23 cellular contexts compared by ENCODE assay signal in genomic region chr9:108443278-108443633, GRCh38.
DNase-seq lines count a peak whose midpoint lies in the region; ATAC-seq and TF ChIP-seq lines count a peak whose summit lies in the region.
"Had no signal": no experiment of that assay in that cellular context is flagged by ENCODE, and none has a peak within 500 bp of the region (broad histone marks: within the 10 kb centered on the region; RNA-seq: fewer than 3 reads in every experiment).

No MANE protein-coding gene starts in this region.

- CTCF ChIA-PET in BJ (lab: Yijun Ruan, JAX), result interaction anchor here (3.7 kb wide), 1 partner anchor 122 kb away, joined by 22 read pairs; no protein-coding TSS in a partner anchor

- H3K4me3 Mint-ChIP-seq in glutamatergic neuron (ENCODE audit: unreplicated experiment), result no peak overlapping the region
- H3K4me3 Mint-ChIP-seq in activated T-cell treated with anti-CD3 and anti-CD28 coated beads, Interleukin-2, amount 50 U/mL, for 4 hours, result no peak overlapping the region
- H3K4me3 Mint-ChIP-seq: activated naive CD4-positive, alpha-beta T cell treated with anti-CD3 and anti-CD28 coated beads, Interleukin-2, amount 10 ng/mL, durations not matched to agents 7 days and 5 days; memory B cell; natural killer cell; stimulated activated memory B cell treated with anti-CD40 and anti-IgM and Interleukin-4, amounts not matched to agents 10 μg/mL and 1 μg/mL and 100 μg/mL, for 72 hours; T-cell had no signal

- H3K27me3 Mint-ChIP-seq in glutamatergic neuron (ENCODE audit: unreplicated experiment), result no peaks in the 10 kb centered on the region
- no peaks in the 10 kb centered on the region for H3K27me3 Mint-ChIP-seq in activated T-cell treated with anti-CD3 and anti-CD28 coated beads, Interleukin-2, amount 50 U/mL, for 4 hours (ENCODE audit: low read depth)
- H3K27me3 Mint-ChIP-seq: activated naive CD4-positive, alpha-beta T cell treated with anti-CD3 and anti-CD28 coated beads, Interleukin-2, amount 10 ng/mL, durations not matched to agents 7 days and 5 days; memory B cell; stimulated activated memory B cell treated with anti-CD40 and anti-IgM and Interleukin-4, amounts not matched to agents 10 μg/mL and 1 μg/mL and 100 μg/mL, for 72 hours; T-cell had no signal

- ATAC-seq in activated T-cell treated with anti-CD3 and anti-CD28 coated beads, Interleukin-2, amount 50 U/mL, for 4 hours, result no peak
- no peak for ATAC-seq in gastrocnemius medialis
- ATAC-seq: natural killer cell; stimulated activated memory B cell treated with anti-CD40 and anti-IgM and Interleukin-4, amounts not matched to agents 10 μg/mL and 1 μg/mL and 100 μg/mL, for 72 hours; T-cell; upper lobe of right lung had no signal

- H3K9me3 ChIP-seq in sigmoid colon (no peaks in the 10 kb centered on the region), thyroid gland (no peaks in the 10 kb centered on the region), gastrocnemius medialis (no peaks in the 10 kb centered on the region)
- H3K9me3 ChIP-seq: colonic mucosa, prostate gland, upper lobe of right lung had no signal

- 51 to 61% methylated on average over 3 of the region's 3 CpGs for WGBS in sigmoid colon, 2 donors
- WGBS in thyroid gland, 2 donors, result 63 to 69% methylated on average over 3 of the region's 3 CpGs

- no peaks in the 10 kb centered on the region for H3K36me3 ChIP-seq in BJ (ENCODE audit: control insufficient read depth, insufficient read depth, low read length)
- H3K36me3 ChIP-seq in sigmoid colon, result no peaks in the 10 kb centered on the region
- no peaks in the 10 kb centered on the region for H3K36me3 ChIP-seq in thyroid gland
- no peaks in the 10 kb centered on the region for H3K36me3 ChIP-seq in gastrocnemius medialis
- H3K36me3 ChIP-seq: colonic mucosa, prostate gland, upper lobe of right lung had no signal

- in situ Hi-C loops in gastrocnemius medialis (cut with MboI; ENCODE audit: low sequenced_read_pairs in 4 of 4), result no loop called here

- H3K4me1 ChIP-seq in sigmoid colon (peaks cover 0 to 20% (median 16%) of the 10 kb centered on the region in 4 donors), thyroid gland (no peaks in the 10 kb centered on the region), gastrocnemius medialis (no peaks in the 10 kb centered on the region)
- H3K4me1 ChIP-seq: colonic mucosa, prostate gland, upper lobe of right lung had no signal

- no peaks in the 10 kb centered on the region for H3K36me3 Mint-ChIP-seq in glutamatergic neuron (ENCODE audit: unreplicated experiment)
- no peaks in the 10 kb centered on the region for H3K36me3 Mint-ChIP-seq in activated T-cell treated with anti-CD3 and anti-CD28 coated beads, Interleukin-2, amount 50 U/mL, for 4 hours (ENCODE audit: insufficient read depth)
- H3K36me3 Mint-ChIP-seq: activated naive CD4-positive, alpha-beta T cell treated with anti-CD3 and anti-CD28 coated beads, Interleukin-2, amount 10 ng/mL, durations not matched to agents 7 days and 5 days; memory B cell; natural killer cell; stimulated activated memory B cell treated with anti-CD40 and anti-IgM and Interleukin-4, amounts not matched to agents 10 μg/mL and 1 μg/mL and 100 μg/mL, for 72 hours; T-cell had no signal

- H3K27ac Mint-ChIP-seq in glutamatergic neuron (ENCODE audit: unreplicated experiment), result no peak overlapping the region
- H3K27ac Mint-ChIP-seq: activated naive CD4-positive, alpha-beta T cell treated with anti-CD3 and anti-CD28 coated beads, Interleukin-2, amount 10 ng/mL, durations not matched to agents 7 days and 5 days; memory B cell; natural killer cell; stimulated activated memory B cell treated with anti-CD40 and anti-IgM and Interleukin-4, amounts not matched to agents 10 μg/mL and 1 μg/mL and 100 μg/mL, for 72 hours; T-cell had no signal

- no peak for TF ChIP-seq EP300 in sigmoid colon (IDR thresholded peaks at IDR 0.05)

- TF ChIP-seq POLR2A in sigmoid colon (IDR thresholded peaks at IDR 0.05), result no peak
- TF ChIP-seq POLR2A in thyroid gland (IDR thresholded peaks at IDR 0.05), result no peak
- no peak for TF ChIP-seq POLR2A in gastrocnemius medialis (IDR thresholded peaks at IDR 0.05)

- peak; percentile 26 for DNase-seq in BJ (ENCODE audit: low read depth)
- peak; percentile 80 for DNase-seq in fibroblast of mammary gland (ENCODE audit: low read depth)
- DNase-seq in sigmoid colon, result no peak
- DNase-seq in thyroid gland, result no peak
- no peak for DNase-seq in glutamatergic neuron
- no peak for DNase-seq in activated T-cell treated with anti-CD3 and anti-CD28 coated beads, Interleukin-2, amount 50 U/mL, for 4 hours
- DNase-seq in gastrocnemius medialis, result no peak
- DNase-seq: activated naive CD4-positive, alpha-beta T cell treated with anti-CD3 and anti-CD28 coated beads, Interleukin-2, amount 10 ng/mL, durations not matched to agents 7 days and 5 days; activated T-cell treated with anti-CD3 and anti-CD28 coated beads for 4 hours; colonic mucosa; COR-L47; GOT3; MM.1S; natural killer cell; NCI-H1694; NK-92 treated with Interleukin-12 subunit alpha and Interleukin-12 subunit beta, amount 100 ng/mL, for 24 hours; RPMI8226; T-cell; upper lobe of right lung had no signal

- intact Hi-C loops in sigmoid colon (cut with DNase I), result no loop called here
- intact Hi-C loops in thyroid gland (cut with DNase I), result no loop called here
- intact Hi-C loops in gastrocnemius medialis (cut with DNase I; ENCODE audit: low total_unique reads), result no loop called here

- H3K9me3 Mint-ChIP-seq in glutamatergic neuron (ENCODE audit: unreplicated experiment), result no peaks in the 10 kb centered on the region
- H3K9me3 Mint-ChIP-seq in activated T-cell treated with anti-CD3 and anti-CD28 coated beads, Interleukin-2, amount 50 U/mL, for 4 hours, result peaks cover 9% of the 10 kb centered on the region
- H3K9me3 Mint-ChIP-seq: memory B cell had no signal

- H3K27me3 ChIP-seq in BJ (ENCODE audit: control insufficient read depth, insufficient read depth, low read length) (no peaks in the 10 kb centered on the region), sigmoid colon (no peaks in the 10 kb centered on the region), thyroid gland (no peaks in the 10 kb centered on the region), gastrocnemius medialis (no peaks in the 10 kb centered on the region)
- H3K27me3 ChIP-seq: colonic mucosa, upper lobe of right lung had no signal

- peak overlapping the region in 3 of 4 donors; percentile 47 to 81 (median 63) for H3K27ac ChIP-seq in sigmoid colon
- no peak overlapping the region for H3K27ac ChIP-seq in thyroid gland
- no peak overlapping the region for H3K27ac ChIP-seq in gastrocnemius medialis
- H3K27ac ChIP-seq: colonic mucosa, prostate gland, upper lobe of right lung had no signal

- H3K4me1 Mint-ChIP-seq in glutamatergic neuron (ENCODE audit: low read depth, unreplicated experiment), result no peaks in the 10 kb centered on the region
- H3K4me1 Mint-ChIP-seq in activated T-cell treated with anti-CD3 and anti-CD28 coated beads, Interleukin-2, amount 50 U/mL, for 4 hours (ENCODE audit: low read depth), result no peaks in the 10 kb centered on the region
- H3K4me1 Mint-ChIP-seq: activated naive CD4-positive, alpha-beta T cell treated with anti-CD3 and anti-CD28 coated beads, Interleukin-2, amount 10 ng/mL, durations not matched to agents 7 days and 5 days; memory B cell; natural killer cell; stimulated activated memory B cell treated with anti-CD40 and anti-IgM and Interleukin-4, amounts not matched to agents 10 μg/mL and 1 μg/mL and 100 μg/mL, for 72 hours; T-cell had no signal

- POLR2A ChIA-PET in BJ (lab: Charles Lee), result no interaction called here

- no peak for TF ChIP-seq CTCF in BJ (IDR thresholded peaks at IDR 0.05; ENCODE audit: insufficient read depth, low read depth, low read length)
- TF ChIP-seq CTCF in WI38 (IDR thresholded peaks at IDR 0.05; ENCODE audit: low read depth, low read length), result no peak
- no peak for TF ChIP-seq CTCF in fibroblast of mammary gland (conservative IDR thresholded peaks at IDR 0.05; ENCODE audit: control insufficient read depth, insufficient read depth, low read depth, low read length)
- no peak for TF ChIP-seq CTCF in sigmoid colon (IDR thresholded peaks at IDR 0.05)
- TF ChIP-seq CTCF in thyroid gland (IDR thresholded peaks at IDR 0.05), result no peak
- TF ChIP-seq CTCF in glutamatergic neuron (IDR thresholded peaks at IDR 0.05; ENCODE audit: partially characterized antibody, unreplicated experiment), result no peak
- TF ChIP-seq CTCF in gastrocnemius medialis (IDR thresholded peaks at IDR 0.05 in 4 of 5, conservative IDR thresholded peaks at IDR 0.05 in 1 of 5), result no peak

- no peak overlapping the region for H3K4me3 ChIP-seq in BJ (ENCODE audit: low read depth, low read length)
- H3K4me3 ChIP-seq in WI38 (ENCODE audit: low read depth, low read length), result peak overlapping the region; percentile 69
- no peak overlapping the region for H3K4me3 ChIP-seq in fibroblast of mammary gland (ENCODE audit: control insufficient read depth, low read depth, low read length)
- no peak overlapping the region for H3K4me3 ChIP-seq in sigmoid colon
- H3K4me3 ChIP-seq in thyroid gland (replicated peaks in 1 of 3), result no peak overlapping the region
- no peak overlapping the region for H3K4me3 ChIP-seq in gastrocnemius medialis
- H3K4me3 ChIP-seq: colonic mucosa, prostate gland, upper lobe of right lung had no signal

Comparison
In these comparisons a context has a peak if more than half of its experiments do, and no peak if none do; other contexts are left out.
1. DNase-seq: peak in BJ (single experiment) and fibroblast of mammary gland (single experiment); none in sigmoid colon (single experiment), thyroid gland (0 of 2), glutamatergic neuron (single experiment), activated T-cell treated with anti-CD3 and anti-CD28 coated beads, Interleukin-2, amount 50 U/mL, for 4 hours (single experiment) and gastrocnemius medialis (0 of 2).
2. H3K27ac ChIP-seq: peak in sigmoid colon (3 of 4); none in thyroid gland (0 of 3) and gastrocnemius medialis (0 of 4).